Comparison of ENCODE assay signal across 18 cellular contexts in the genomic region with DNA sequence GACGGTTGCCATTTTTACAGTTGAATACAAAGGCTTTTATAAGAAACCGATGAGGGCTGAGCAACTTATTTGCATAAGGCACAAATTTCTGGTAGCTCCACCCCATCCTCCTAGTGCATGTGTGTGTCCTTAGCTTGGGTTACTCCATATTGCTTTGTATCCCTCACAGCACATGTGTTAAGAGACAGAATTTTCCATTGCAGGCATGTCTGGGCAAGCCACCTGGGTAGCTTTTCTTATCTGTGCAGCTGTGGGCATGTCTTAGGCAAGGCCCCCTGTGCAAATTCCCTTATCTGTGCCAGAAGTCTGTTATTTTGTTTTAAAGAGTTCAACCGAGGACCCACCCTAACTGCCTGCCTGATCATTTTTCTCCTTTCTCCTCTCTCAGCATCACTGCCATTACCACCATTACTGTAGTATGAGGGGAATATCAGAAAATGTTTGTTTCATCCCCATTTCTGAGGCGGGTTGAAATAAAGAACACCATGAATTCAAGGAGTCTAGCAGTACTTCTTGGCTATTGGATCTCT.
A peak's percentile ranks its signal among the peaks of the same experiment; 100 is the strongest.
DNase-seq lines count a peak whose midpoint lies in the region; ATAC-seq, FAIRE-seq and TF ChIP-seq lines count a peak whose summit lies in the region.
"Had no signal": no experiment of that assay in that cellular context is flagged by ENCODE, and none has a peak within 500 bp of the region (broad histone marks: within the 10 kb centered on the region; RNA-seq: fewer than 3 reads in every experiment).

No MANE protein-coding gene starts in this region.

- no peak for TF ChIP-seq POLR2A in A549 (IDR thresholded peaks at IDR 0.05; ENCODE audit: low read length)

- H3K18ac ChIP-seq in mesendoderm (ENCODE audit: low read length) = peak overlapping the region; percentile 12

- TF ChIP-seq EP300 in A549 (IDR thresholded peaks at IDR 0.05) = no peak

- TF ChIP-seq CTCF in A549 (IDR thresholded peaks at IDR 0.05) (no peak), HFF-Myc (IDR thresholded peaks at IDR 0.05; ENCODE audit: low read depth, low read length, missing control alignments) (no peak), bronchial epithelial cell (IDR thresholded peaks at IDR 0.05; ENCODE audit: insufficient read depth, low read length, severe bottlenecking) (no peak)

- CTCF ChIA-PET in A549 (lab: Yijun Ruan, JAX) = interaction anchor here (0.6 to 1.5 kb wide), 2 partner anchors 11 to 22 kb away, joined by 4 read pairs; no protein-coding TSS in a partner anchor

- peak overlapping the region; percentile 35 for H2BK120ac ChIP-seq in mesendoderm (ENCODE audit: low read depth, low read length)

- no peaks in the 10 kb centered on the region for H3K79me1 ChIP-seq in mesendoderm (ENCODE audit: low read length)

- H3K9ac ChIP-seq in mesendoderm (ENCODE audit: low read length) = no peak overlapping the region

- no peaks in the 10 kb centered on the region for H3K36me3 Mint-ChIP-seq in activated T-cell treated with anti-CD3 and anti-CD28 coated beads, Interleukin-2, amount 50 U/mL, for 24 hours (ENCODE audit: low read depth)

- POLR2A ChIA-PET in A549 (lab: Yijun Ruan, JAX) = no interaction called here

- H3K4me2 ChIP-seq in A549 (no peak overlapping the region), mesendoderm (ENCODE audit: low read length) (no peak overlapping the region)

- 32% methylated on average over 4 of the region's 4 CpGs for WGBS in A549 (ENCODE audit: missing lambda C conversion rate)
- no CpG with 5 or more reads among the region's 4 CpGs for WGBS in mesendoderm (ENCODE audit: extremely low coverage, insufficient coverage, low lambda C conversion rate)

- intact Hi-C loops in left colon (cut with DNase I, micrococcal nuclease) = no loop called here

- no peak overlapping the region for H3K23ac ChIP-seq in mesendoderm (ENCODE audit: low read length)

- no peaks in the 10 kb centered on the region for H3K4me1 Mint-ChIP-seq in activated T-cell treated with anti-CD3 and anti-CD28 coated beads, Interleukin-2, amount 50 U/mL, for 24 hours (ENCODE audit: low read depth)

- H3K4me1 ChIP-seq in A549 = no peaks in the 10 kb centered on the region
- H3K4me1 ChIP-seq in mesendoderm (ENCODE audit: control insufficient read depth, low read depth, low read length) = no peaks in the 10 kb centered on the region
- H3K4me1 ChIP-seq: SJSA1 had no signal

- peak overlapping the region; percentile 0 for H3K4ac ChIP-seq in mesendoderm (ENCODE audit: low read depth, low read length)

- no peak for FAIRE-seq in A549 (lab: Jason Lieb, UNC)
- FAIRE-seq in bronchial epithelial cell (lab: Jason Lieb, UNC) = no peak

- H3K27me3 Mint-ChIP-seq in activated T-cell treated with anti-CD3 and anti-CD28 coated beads, Interleukin-2, amount 50 U/mL, for 24 hours = no peaks in the 10 kb centered on the region

- DNase-seq in A549 (ENCODE audit: low read depth in 1 of 2, low spot score in 1 of 2) (no peak), HFF-Myc (ENCODE audit: extremely low read depth, low read depth) (peak; percentile 16), bronchial epithelial cell (ENCODE audit: low read depth) (peak; percentile 64), mesendoderm (no peak), left colon (no peak), SW480 (ENCODE audit: low spot score) (no peak), NCI-H1436 (lab: John Stamatoyannopoulos, UW) (no peak)
- no peak for DNase-seq in activated T-cell treated with anti-CD3 and anti-CD28 coated beads, Interleukin-2, amount 50 U/mL, for 24 hours
- DNase-seq: C1 segment of cervical spinal cord, DMS153, EL, H7, Karpas-422, MM.1S, NCI-H1092 treated with DMSO at 0.1 percent for 48 hours, NCI-H1694, NCI-H446 had no signal

- no peaks in the 10 kb centered on the region for H3K9me3 Mint-ChIP-seq in activated T-cell treated with anti-CD3 and anti-CD28 coated beads, Interleukin-2, amount 50 U/mL, for 24 hours

- H3K27ac ChIP-seq in A549 (no peak overlapping the region), mesendoderm (ENCODE audit: low read depth, low read length) (no peak overlapping the region)
- H3K27ac ChIP-seq: SJSA1 had no signal

- H3K56ac ChIP-seq in mesendoderm (ENCODE audit: low read length) = no peak overlapping the region

- H3K4me3 Mint-ChIP-seq in activated T-cell treated with anti-CD3 and anti-CD28 coated beads, Interleukin-2, amount 50 U/mL, for 24 hours = no peak overlapping the region

- H3K27me3 ChIP-seq in bronchial epithelial cell (ENCODE audit: control insufficient read depth, insufficient read depth, low read length) (no peaks in the 10 kb centered on the region), mesendoderm (ENCODE audit: insufficient read depth, low read length, poor library complexity) (no peaks in the 10 kb centered on the region)
- H3K27me3 ChIP-seq: SJSA1 had no signal

- H3K4me3 ChIP-seq in A549 (no peak overlapping the region), HFF-Myc (replicated peaks; ENCODE audit: low read depth, low read length) (no peak overlapping the region), bronchial epithelial cell (ENCODE audit: low read depth, low read length) (no peak overlapping the region), mesendoderm (ENCODE audit: low read length) (no peak overlapping the region)
- H3K4me3 ChIP-seq: SJSA1 had no signal

- H3K36me3 ChIP-seq in bronchial epithelial cell (ENCODE audit: control insufficient read depth, insufficient read depth, low read length) (no peaks in the 10 kb centered on the region), mesendoderm (ENCODE audit: control insufficient read depth, insufficient read depth, low read length) (no peaks in the 10 kb centered on the region)
- H3K36me3 ChIP-seq: SJSA1 had no signal

- no peak overlapping the region for H4K5ac ChIP-seq in mesendoderm (ENCODE audit: low read length)

- H2BK15ac ChIP-seq in mesendoderm (replicated peaks; ENCODE audit: low read depth) = no peak overlapping the region

- H4K8ac ChIP-seq in mesendoderm (ENCODE audit: low read depth, low read length) = no peak overlapping the region

- no peak overlapping the region for H2AK5ac ChIP-seq in mesendoderm (ENCODE audit: low read length)

- H3K9me3 ChIP-seq in A549 = no peaks in the 10 kb centered on the region
- H3K9me3 ChIP-seq: SJSA1 had no signal

- no peak overlapping the region for H2BK5ac ChIP-seq in mesendoderm (ENCODE audit: low read length)

- H3K27ac Mint-ChIP-seq in activated T-cell treated with anti-CD3 and anti-CD28 coated beads, Interleukin-2, amount 50 U/mL, for 24 hours = no peak overlapping the region

- no peak for TF ChIP-seq RAD21 in A549 (conservative IDR thresholded peaks at IDR 0.05 in 1 of 2, IDR thresholded peaks at IDR 0.05 in 1 of 2)

- no peaks in the 10 kb centered on the region for H3K79me2 ChIP-seq in mesendoderm (ENCODE audit: control insufficient read depth, insufficient read depth, low read length)

- no peak for ATAC-seq in A549
- ATAC-seq in left colon = no peak

TF ChIP-seq in A549, 52 proteins besides CTCF, POLR2A, EP300 and RAD21:
- TF ChIP-seq NPAS2 (CRISPR knock-in tag; IDR thresholded peaks at IDR 0.05; ENCODE audit: borderline replicate concordance) (no peak), ZFP36 (IDR thresholded peaks at IDR 0.05; ENCODE audit: borderline replicate concordance, partially characterized antibody) (peak; percentile 65), EHF (CRISPR knock-in tag; IDR thresholded peaks at IDR 0.05) (no peak), CEBPB (IDR thresholded peaks at IDR 0.05) (no peak)

Comparison
In these comparisons a context has a peak if more than half of its experiments do, and no peak if none do; other contexts are left out.
1. DNase-seq: peak in HFF-Myc (single experiment) and bronchial epithelial cell (single experiment); none in A549 (0 of 2), mesendoderm (single experiment), activated T-cell treated with anti-CD3 and anti-CD28 coated beads, Interleukin-2, amount 50 U/mL, for 24 hours (single experiment), left colon (0 of 2), SW480 (single experiment) and NCI-H1436 (single experiment).